ENCODE assay signal across 5 cellular contexts in the genomic region with DNA sequence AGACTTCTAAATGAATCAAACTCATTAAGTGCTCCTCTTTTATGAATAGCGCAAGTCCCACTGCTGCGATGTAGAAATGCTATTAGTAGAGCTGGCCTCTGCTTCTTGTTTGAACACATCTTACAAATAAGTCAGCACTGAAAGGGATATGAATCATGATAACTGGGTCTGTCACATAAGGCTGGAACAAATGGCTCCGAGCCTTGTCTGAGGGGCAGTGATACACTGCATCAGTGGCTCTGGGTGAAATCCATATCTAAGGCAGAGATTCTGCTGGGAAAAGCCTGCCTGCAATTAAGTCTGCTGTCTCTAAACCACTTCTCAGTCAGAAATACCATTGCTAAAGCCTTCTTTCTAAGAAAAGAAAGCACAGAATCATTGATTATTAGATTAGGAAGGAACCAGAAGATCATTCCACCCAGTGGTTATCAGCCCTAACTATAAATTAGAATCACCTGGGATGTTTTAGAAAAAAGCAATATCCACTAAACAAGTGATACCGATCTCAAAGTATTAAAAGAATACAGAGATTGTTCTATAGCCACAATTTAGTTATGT.
"Had no signal": no experiment of that assay in that cellular context is flagged by ENCODE, and none has a peak within 500 bp of the region (broad histone marks: within the 10 kb centered on the region; RNA-seq: fewer than 3 reads in every experiment).

No MANE protein-coding gene starts in this region.

- H3K27ac Mint-ChIP-seq: GM23338, H9, IgD-negative memory B cell had no signal

- H3K36me3 Mint-ChIP-seq: IgD-negative memory B cell had no signal

- H3K4me1 Mint-ChIP-seq: GM23338, H9 had no signal

- ATAC-seq: GM23338, HepG2 had no signal

- H3K27me3 Mint-ChIP-seq: IgD-negative memory B cell had no signal

- H3K4me3 Mint-ChIP-seq: GM23338, H9, IgD-negative memory B cell had no signal

- H3K9me3 Mint-ChIP-seq: GM23338, H9 had no signal

- DNase-seq: H9, HCEC 1CT had no signal
